ENCODE assay signal across 15 cellular contexts in the genomic region with DNA sequence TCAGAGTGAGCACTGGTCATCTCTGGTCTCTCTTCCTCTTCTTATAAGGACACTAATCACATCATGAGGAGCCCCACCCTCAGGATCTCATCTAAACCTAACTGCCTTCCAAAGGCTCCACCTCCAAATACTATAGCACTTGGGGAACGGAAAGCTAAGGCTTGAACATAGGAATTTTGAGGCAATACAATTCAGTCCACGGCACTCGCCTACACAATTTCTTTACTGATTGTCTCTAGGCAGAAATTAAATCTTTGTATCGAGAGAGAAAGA.
DNase-seq lines count a peak whose midpoint lies in the region; ATAC-seq and TF ChIP-seq lines count a peak whose summit lies in the region.
"Had no signal": no experiment of that assay in that cellular context is flagged by ENCODE, and none has a peak within 500 bp of the region (broad histone marks: within the 10 kb centered on the region; RNA-seq: fewer than 3 reads in every experiment).

No MANE protein-coding gene starts in this region.

- peaks cover 70% of the 10 kb centered on the region for H3K4me1 Mint-ChIP-seq in GM23338
- H3K4me1 Mint-ChIP-seq in WTC11, result peaks cover 80% of the 10 kb centered on the region
- H3K4me1 Mint-ChIP-seq in memory B cell, result peaks cover 29% of the 10 kb centered on the region
- H3K4me1 Mint-ChIP-seq in stimulated activated naive B cell treated with anti-CD40 and anti-IgM and Interleukin-4, amounts not matched to agents 10 μg/mL and 1 μg/mL and 100 μg/mL, for 72 hours, result peaks cover 42 to 78% of the 10 kb centered on the region in 2 donors
- peaks cover 9 to 42% (median 15%) of the 10 kb centered on the region in 7 donors for H3K4me1 Mint-ChIP-seq in naive thymus-derived CD4-positive, alpha-beta T cell

- peak overlapping the region; percentile 22 for H3K27ac Mint-ChIP-seq in GM23338
- peak overlapping the region; percentile 24 for H3K27ac Mint-ChIP-seq in WTC11
- peak overlapping the region; percentile 47 for H3K27ac Mint-ChIP-seq in memory B cell
- peak overlapping the region; percentile 68 for H3K27ac Mint-ChIP-seq in stimulated activated naive B cell treated with anti-CD40 and anti-IgM and Interleukin-4, amounts not matched to agents 10 μg/mL and 1 μg/mL and 100 μg/mL, for 72 hours
- no peak overlapping the region for H3K27ac Mint-ChIP-seq in naive thymus-derived CD4-positive, alpha-beta T cell

- H3K4me2 ChIP-seq in GM23338, result peak overlapping the region; percentile 47
- H3K4me2 ChIP-seq: PC-9 had no signal

- peaks cover 69% of the 10 kb centered on the region for H3K4me1 ChIP-seq in GM23338 (ENCODE audit: insufficient read depth)
- no peaks in the 10 kb centered on the region for H3K4me1 ChIP-seq in naive thymus-derived CD4-positive, alpha-beta T cell (ENCODE audit: control insufficient read depth in 2 of 2, insufficient read depth in 2 of 2, low read length in 2 of 2)

- peaks cover 82% of the 10 kb centered on the region for H4K20me1 ChIP-seq in GM23338 (replicated peaks; ENCODE audit: insufficient read depth)

- no peaks in the 10 kb centered on the region for H3K36me3 ChIP-seq in GM23338 (ENCODE audit: insufficient read depth)
- no peaks in the 10 kb centered on the region for H3K36me3 ChIP-seq in naive thymus-derived CD4-positive, alpha-beta T cell (ENCODE audit: control insufficient read depth in 2 of 3, insufficient read depth in 3 of 3, low read length in 3 of 3)

- CTCF ChIA-PET in WTC11 (lab: Charles Lee), result interaction anchor here (0.9 to 1.4 kb wide), 3 partner anchors 18 to 121 kb away, joined by 3 to 5 read pairs (median 4); no protein-coding TSS in a partner anchor
- CTCF ChIA-PET in naive thymus-derived CD4-positive, alpha-beta T cell (lab: Charles Lee), result no interaction called here

- H3K79me2 ChIP-seq in GM23338 (replicated peaks; ENCODE audit: insufficient read depth), result peaks cover 100% of the 10 kb centered on the region

- intact Hi-C loops in naive thymus-derived CD4-positive, alpha-beta T cell (cut with micrococcal nuclease), result no loop called here

- peak overlapping the region; percentile 61; the same call in 1 of the 2 replicates for H3K27ac ChIP-seq in GM23338 (ENCODE audit: low read depth)
- no peak overlapping the region for H3K27ac ChIP-seq in naive thymus-derived CD4-positive, alpha-beta T cell (ENCODE audit: low read depth, low read length)
- H3K27ac ChIP-seq: PC-9, SJCRH30 had no signal

- no peak overlapping the region for H2AFZ ChIP-seq in GM23338
- H2AFZ ChIP-seq: PC-9 had no signal

- no peak overlapping the region for H3K4me3 Mint-ChIP-seq in GM23338
- H3K4me3 Mint-ChIP-seq in WTC11, result no peak overlapping the region
- no peak overlapping the region for H3K4me3 Mint-ChIP-seq in memory B cell
- H3K4me3 Mint-ChIP-seq in stimulated activated naive B cell treated with anti-CD40 and anti-IgM and Interleukin-4, amounts not matched to agents 10 μg/mL and 1 μg/mL and 100 μg/mL, for 72 hours, result no peak overlapping the region
- no peak overlapping the region for H3K4me3 Mint-ChIP-seq in naive thymus-derived CD4-positive, alpha-beta T cell

- no peaks in the 10 kb centered on the region for H3K27me3 ChIP-seq in GM23338 (ENCODE audit: insufficient read depth)
- no peaks in the 10 kb centered on the region for H3K27me3 ChIP-seq in naive thymus-derived CD4-positive, alpha-beta T cell (ENCODE audit: control insufficient read depth in 2 of 2, insufficient read depth in 2 of 2, low read length in 2 of 2)
- H3K27me3 ChIP-seq: SJCRH30 had no signal

- TF ChIP-seq CTCF in GM23338 (conservative IDR thresholded peaks at IDR 0.05; ENCODE audit: low read depth in 2 of 2) (no peak), WTC11 (IDR thresholded peaks at IDR 0.05) (no peak)

- DNase-seq in GM23338 (ENCODE audit: low spot score), result no peak
- no peak for DNase-seq in WTC11 (ENCODE audit: low spot score)
- no peak for DNase-seq in memory B cell (ENCODE audit: low spot score in 2 of 2)
- no peak for DNase-seq in stimulated activated naive B cell treated with anti-CD40 and anti-IgM and Interleukin-4, amounts not matched to agents 10 μg/mL and 1 μg/mL and 100 μg/mL, for 72 hours
- DNase-seq in naive thymus-derived CD4-positive, alpha-beta T cell, result no peak
- DNase-seq in activated CD4-positive, alpha-beta T cell treated with anti-CD3 and anti-CD28 coated beads for 48 hours, result no peak
- DNase-seq: ACHN, HCEC 1CT, NCI-H1417, NCI-H187, NCI-H2227 treated with DMSO at 0.1 percent for 48 hours, NCI-H774, PC-9 had no signal

- H3F3A ChIP-seq in GM23338 (replicated peaks; ENCODE audit: low read depth), result no peaks in the 10 kb centered on the region

- H3K9me3 Mint-ChIP-seq in GM23338 (no peaks in the 10 kb centered on the region), WTC11 (no peaks in the 10 kb centered on the region), memory B cell (no peaks in the 10 kb centered on the region)
- peaks cover 2 to 3% of the 10 kb centered on the region in 2 donors for H3K9me3 Mint-ChIP-seq in stimulated activated naive B cell treated with anti-CD40 and anti-IgM and Interleukin-4, amounts not matched to agents 10 μg/mL and 1 μg/mL and 100 μg/mL, for 72 hours
- H3K9me3 Mint-ChIP-seq in naive thymus-derived CD4-positive, alpha-beta T cell, result no peaks in the 10 kb centered on the region

- peak; percentile 17; the same call in 2 of the 3 replicates for ATAC-seq in GM23338
- peak; percentile 45 for ATAC-seq in WTC11
- ATAC-seq in memory B cell (ENCODE audit: low read depth), result no peak
- no peak for ATAC-seq in stimulated activated naive B cell treated with anti-CD40 and anti-IgM and Interleukin-4, amounts not matched to agents 10 μg/mL and 1 μg/mL and 100 μg/mL, for 72 hours (replicated peaks)
- ATAC-seq in naive thymus-derived CD4-positive, alpha-beta T cell, result no peak
- ATAC-seq in GM21390 (IDR thresholded peaks at IDR 0.05; ENCODE audit: unreplicated experiment), result no peak

- H3K9me3 ChIP-seq in naive thymus-derived CD4-positive, alpha-beta T cell (ENCODE audit: control insufficient read depth in 2 of 3, low read length in 3 of 3), result no peaks in the 10 kb centered on the region
- H3K9me3 ChIP-seq: SJCRH30 had no signal

- H3K4me3 ChIP-seq in GM23338, result no peak overlapping the region
- no peak overlapping the region for H3K4me3 ChIP-seq in naive thymus-derived CD4-positive, alpha-beta T cell (ENCODE audit: low read length)
- H3K4me3 ChIP-seq: PC-9, SJCRH30 had no signal

- peaks cover 12% of the 10 kb centered on the region for H3K27me3 Mint-ChIP-seq in GM23338 (ENCODE audit: insufficient read depth, low read depth, poor library complexity)
- no peaks in the 10 kb centered on the region for H3K27me3 Mint-ChIP-seq in WTC11 (ENCODE audit: low read depth)
- no peaks in the 10 kb centered on the region for H3K27me3 Mint-ChIP-seq in memory B cell
- H3K27me3 Mint-ChIP-seq in stimulated activated naive B cell treated with anti-CD40 and anti-IgM and Interleukin-4, amounts not matched to agents 10 μg/mL and 1 μg/mL and 100 μg/mL, for 72 hours, result no peaks in the 10 kb centered on the region
- H3K27me3 Mint-ChIP-seq in naive thymus-derived CD4-positive, alpha-beta T cell, result no peaks in the 10 kb centered on the region

- no peaks in the 10 kb centered on the region; the same call in 2 of the 3 replicates for H3K36me3 Mint-ChIP-seq in GM23338 (ENCODE audit: low read depth)
- no peaks in the 10 kb centered on the region for H3K36me3 Mint-ChIP-seq in WTC11
- H3K36me3 Mint-ChIP-seq in memory B cell, result no peaks in the 10 kb centered on the region
- peaks cover 4 to 7% of the 10 kb centered on the region in 2 donors for H3K36me3 Mint-ChIP-seq in stimulated activated naive B cell treated with anti-CD40 and anti-IgM and Interleukin-4, amounts not matched to agents 10 μg/mL and 1 μg/mL and 100 μg/mL, for 72 hours
- H3K36me3 Mint-ChIP-seq in naive thymus-derived CD4-positive, alpha-beta T cell, result peaks cover 6 to 15% (median 10%) of the 10 kb centered on the region in 5 donors

- POLR2A ChIA-PET in WTC11 (lab: Charles Lee), result no interaction called here
- POLR2A ChIA-PET in naive thymus-derived CD4-positive, alpha-beta T cell (lab: Charles Lee), result interaction anchor here (1.1 kb wide), 1 partner anchor 88 kb away, joined by 3 read pairs; no protein-coding TSS in a partner anchor

- H3K9me2 ChIP-seq in GM23338 (ENCODE audit: insufficient read depth), result no peaks in the 10 kb centered on the region

TF ChIP-seq in GM23338, 12 proteins besides CTCF, POLR2A, EP300 and RAD21 (continues in another document):
- no peak for TF ChIP-seq EZH2 (IDR thresholded peaks at IDR 0.05; ENCODE audit: low read depth, unreplicated experiment)
- no peak for TF ChIP-seq ZNF114 (CRISPR knock-in tag; IDR thresholded peaks at IDR 0.05)

TF ChIP-seq in WTC11, 78 proteins besides CTCF, POLR2A, EP300 and RAD21 (continues in another document):
- TF ChIP-seq, protein P1, sequence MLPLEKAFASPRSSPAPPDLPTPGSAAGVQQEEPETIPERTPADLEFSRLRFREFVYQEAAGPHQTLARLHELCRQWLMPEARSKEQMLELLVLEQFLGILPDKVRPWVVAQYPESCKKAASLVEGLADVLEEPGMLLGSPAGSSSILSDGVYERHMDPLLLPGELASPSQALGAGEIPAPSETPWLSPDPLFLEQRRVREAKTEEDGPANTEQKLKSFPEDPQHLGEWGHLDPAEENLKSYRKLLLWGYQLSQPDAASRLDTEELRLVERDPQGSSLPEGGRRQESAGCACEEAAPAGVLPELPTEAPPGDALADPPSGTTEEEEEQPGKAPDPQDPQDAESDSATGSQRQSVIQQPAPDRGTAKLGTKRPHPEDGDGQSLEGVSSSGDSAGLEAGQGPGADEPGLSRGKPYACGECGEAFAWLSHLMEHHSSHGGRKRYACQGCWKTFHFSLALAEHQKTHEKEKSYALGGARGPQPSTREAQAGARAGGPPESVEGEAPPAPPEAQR (CRISPR knock-in tag; IDR thresholded peaks at IDR 0.05), result no peak
- no peak for TF ChIP-seq SP1 (CRISPR knock-in tag; conservative IDR thresholded peaks at IDR 0.05)
- no peak for TF ChIP-seq MXD4 (CRISPR knock-in tag; IDR thresholded peaks at IDR 0.05; ENCODE audit: borderline replicate concordance)
- TF ChIP-seq, protein P2, sequence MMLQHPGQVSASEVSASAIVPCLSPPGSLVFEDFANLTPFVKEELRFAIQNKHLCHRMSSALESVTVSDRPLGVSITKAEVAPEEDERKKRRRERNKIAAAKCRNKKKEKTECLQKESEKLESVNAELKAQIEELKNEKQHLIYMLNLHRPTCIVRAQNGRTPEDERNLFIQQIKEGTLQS (CRISPR knock-in tag; conservative IDR thresholded peaks at IDR 0.05), result no peak
- TF ChIP-seq, protein P3, sequence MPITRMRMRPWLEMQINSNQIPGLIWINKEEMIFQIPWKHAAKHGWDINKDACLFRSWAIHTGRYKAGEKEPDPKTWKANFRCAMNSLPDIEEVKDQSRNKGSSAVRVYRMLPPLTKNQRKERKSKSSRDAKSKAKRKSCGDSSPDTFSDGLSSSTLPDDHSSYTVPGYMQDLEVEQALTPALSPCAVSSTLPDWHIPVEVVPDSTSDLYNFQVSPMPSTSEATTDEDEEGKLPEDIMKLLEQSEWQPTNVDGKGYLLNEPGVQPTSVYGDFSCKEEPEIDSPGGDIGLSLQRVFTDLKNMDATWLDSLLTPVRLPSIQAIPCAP (CRISPR knock-in tag; IDR thresholded peaks at IDR 0.05), result no peak
- no peak for TF ChIP-seq FOXK1 (CRISPR knock-in tag; IDR thresholded peaks at IDR 0.05)

Comparison
In these comparisons a context has a peak if more than half of its experiments do, and no peak if none do; other contexts are left out.
1. ATAC-seq: peak in GM23338 (single experiment) and WTC11 (single experiment); none in memory B cell (single experiment), stimulated activated naive B cell treated with anti-CD40 and anti-IgM and Interleukin-4, amounts not matched to agents 10 μg/mL and 1 μg/mL and 100 μg/mL, for 72 hours (0 of 2), naive thymus-derived CD4-positive, alpha-beta T cell (single experiment) and GM21390 (single experiment).
2. H3K27ac Mint-ChIP-seq: peak in GM23338 (single experiment), WTC11 (single experiment), memory B cell (single experiment) and stimulated activated naive B cell treated with anti-CD40 and anti-IgM and Interleukin-4, amounts not matched to agents 10 μg/mL and 1 μg/mL and 100 μg/mL, for 72 hours (single experiment); none in naive thymus-derived CD4-positive, alpha-beta T cell (0 of 9).